In genomic region chr9:93058357-93059096, GRCh38 we compare ENCODE assay signal across 1 cellular context.
TF ChIP-seq lines count a peak whose summit lies in the region.

SUSD3 (plus strand) TSS chr9:93058701; CDS start chr9:93058743, 42 bp downstream.

TF ChIP-seq in endothelial cell of umbilical vein, 7 proteins besides CTCF, POLR2A, EP300 and RAD21 (continued from another document):
- TF ChIP-seq FOS (IDR thresholded peaks at IDR 0.05; ENCODE audit: borderline replicate concordance, insufficient read depth, low read length) (no peak), JUN (IDR thresholded peaks at IDR 0.05; ENCODE audit: borderline replicate concordance, insufficient read depth, insufficient read length, low read depth) (no peak)
